Comparison of ENCODE assay signal across 8 cellular contexts in the genomic region with DNA sequence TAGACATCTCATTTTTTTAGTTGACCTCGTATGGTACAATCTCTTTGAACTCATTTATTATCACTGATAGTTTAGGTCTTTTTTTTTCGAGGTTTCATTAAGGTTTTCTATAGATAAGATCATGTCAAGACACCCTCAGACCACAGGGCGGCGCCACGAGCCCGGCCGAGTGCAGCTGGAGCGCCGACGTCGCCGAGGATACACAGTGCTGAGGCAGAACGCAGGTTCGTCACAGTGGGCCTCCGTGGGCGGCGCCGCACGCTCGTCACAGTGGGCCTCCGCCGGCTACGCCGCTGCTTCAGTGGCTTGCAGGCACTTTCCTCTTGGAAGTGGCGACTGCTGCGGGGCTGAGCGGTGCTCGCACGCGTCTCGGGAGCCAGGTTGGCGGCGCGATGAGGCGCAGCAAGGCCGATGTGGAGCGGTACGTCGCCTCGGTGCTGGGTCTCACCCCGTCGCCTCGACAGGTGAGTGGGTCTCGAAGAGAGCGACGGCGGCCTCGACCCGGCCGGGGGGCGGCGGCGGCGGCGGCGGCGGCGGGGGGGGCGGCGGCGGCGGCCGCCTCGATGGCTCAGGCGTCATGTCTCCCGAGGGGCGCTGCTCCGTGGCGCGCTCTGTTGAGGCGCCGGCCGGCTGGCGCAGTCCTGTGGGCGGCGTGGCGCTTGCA. TPM values are rescaled to one million over a fixed set of nuclear protein-coding genes. Genes with fewer than 3 reads are reported as not detected.
DNase-seq lines count a peak whose midpoint lies in the region; ATAC-seq and TF ChIP-seq lines count a peak whose summit lies in the region.
"Not testable (repeated sequence)": the region's sequence is repeated elsewhere in the genome, so short reads cannot be mapped to it uniquely, and the experiment has no call there.

A gene (plus strand): TSS at position 232 of the 664 bp plus-strand sequence. CDS start 161 bp downstream, at position 393.

- H3K4me3 Mint-ChIP-seq in MCF 10A (ENCODE audit: unreplicated experiment); type B pancreatic cell: not testable (repeated sequence)

- peak; percentile 97 for ATAC-seq in GM18907 (IDR thresholded peaks at IDR 0.05; ENCODE audit: unreplicated experiment)
- ATAC-seq in GM21825 (IDR thresholded peaks at IDR 0.05; ENCODE audit: unreplicated experiment): peak; percentile 98
- ATAC-seq in HG03108 (IDR thresholded peaks at IDR 0.05; ENCODE audit: unreplicated experiment): peak; percentile 99
- ATAC-seq in left cardiac atrium: peak; percentile 99

- not testable (repeated sequence) for H3K36me3 ChIP-seq in SJCRH30

- H3K9me3 ChIP-seq in SJCRH30 (replicated peaks): not testable (repeated sequence)

- CTCF ChIA-PET in MCF 10A (lab: Yijun Ruan, JAX): not testable (repeated sequence)

- not testable (repeated sequence) for H3K27me3 Mint-ChIP-seq in MCF 10A (ENCODE audit: insufficient read depth, unreplicated experiment); type B pancreatic cell

- BruUV-seq in MCF 10A (replicated peaks; lab: Mats Ljungman, UMichigan): not testable (repeated sequence)

- not testable (repeated sequence) for H3K4me3 ChIP-seq in SJCRH30

- H3K27ac ChIP-seq in SJCRH30: not testable (repeated sequence)

- TF ChIP-seq CTCF in MCF 10A (IDR thresholded peaks at IDR 0.05; ENCODE audit: unreplicated experiment); type B pancreatic cell (conservative IDR thresholded peaks at IDR 0.05): not testable (repeated sequence)

- POLR2A ChIA-PET in MCF 10A (lab: Yijun Ruan, JAX): not testable (repeated sequence)

- intact Hi-C loops in MCF 10A (cut with micrococcal nuclease); left cardiac atrium (cut with DNase I): not testable (repeated sequence)

- H3K27ac Mint-ChIP-seq in MCF 10A (ENCODE audit: low read depth, unreplicated experiment); type B pancreatic cell: not testable (repeated sequence)

- not testable (repeated sequence) for DNase-seq in SJCRH30; MCF 10A (ENCODE audit: unreplicated experiment); left cardiac atrium; occipital lobe (lab: John Stamatoyannopoulos, UW); type B pancreatic cell (ENCODE audit: extremely low spot score, unreplicated experiment)

- H3K27me3 ChIP-seq in SJCRH30: not testable (repeated sequence)

- not testable (repeated sequence) for H3K4me1 Mint-ChIP-seq in MCF 10A (ENCODE audit: insufficient read depth, unreplicated experiment); type B pancreatic cell (ENCODE audit: unreplicated experiment)

- not testable (repeated sequence) for H3K4me1 ChIP-seq in SJCRH30

- H3K36me3 Mint-ChIP-seq in MCF 10A (ENCODE audit: insufficient read depth, unreplicated experiment); type B pancreatic cell: not testable (repeated sequence)

- not testable (repeated sequence) for H3K9me3 Mint-ChIP-seq in MCF 10A (ENCODE audit: unreplicated experiment); type B pancreatic cell

RNA-seq across cellular contexts. Expression of the gene that starts here (rescaled TPM):
- total RNA-seq in SJCRH30 (2014; rRNA removed; shearing (Covaris generic)): 13.3 and 37.1 TPM in 2 replicates
- total RNA-seq in MCF 10A (2022) (35.0 and 60.4 TPM in 2 replicates), left cardiac atrium (10 to 100 TPM; 21.8 to 36.2 TPM), occipital lobe (86.1 TPM), type B pancreatic cell (ENCODE audit: low replicate concordance) (63.5 and 65.9 TPM in 2 replicates)
